In genomic region chr12:91058821-91059220, GRCh38 we compare ENCODE assay signal across 27 cellular contexts. TPM values are rescaled to one million over a fixed set of nuclear protein-coding genes. Genes with fewer than 3 reads are reported as not detected.
"Had no signal": no experiment of that assay in that cellular context is flagged by ENCODE, and none has a peak within 500 bp of the region (broad histone marks: within the 10 kb centered on the region; RNA-seq: fewer than 3 reads in every experiment).

No MANE protein-coding gene starts in this region.

- H3K9me3 Mint-ChIP-seq: activated CD4-positive, alpha-beta memory T cell treated with anti-CD3 and anti-CD28 coated beads for 36 hours; activated naive CD4-positive, alpha-beta T cell treated with anti-CD3 and anti-CD28 coated beads, Interleukin-2, amount 10 ng/mL, durations not matched to agents 7 days and 5 days; nephron progenitor cell; stimulated activated effector memory CD8-positive, alpha-beta T cell treated with anti-CD3 and anti-CD28 coated beads, Interleukin-12 subunit alpha, Interleukin-12 subunit beta, amount 100 ng/mL, for 72 hours; stimulated activated naive CD8-positive, alpha-beta T cell treated with anti-CD3 and anti-CD28 coated beads, Interleukin-15, amount 100 ng/mL, for 72 hours had no signal

- H3K4me3 ChIP-seq: cardiac muscle cell, gastroesophageal sphincter, heart left ventricle, pancreas, psoas muscle, right lobe of liver, tibial artery had no signal

- H3K4me1 ChIP-seq: pancreas, psoas muscle, right lobe of liver had no signal

- H3K4me3 Mint-ChIP-seq: activated CD4-positive, alpha-beta memory T cell treated with anti-CD3 and anti-CD28 coated beads for 36 hours; activated naive CD4-positive, alpha-beta T cell treated with anti-CD3 and anti-CD28 coated beads, Interleukin-2, amount 10 ng/mL, durations not matched to agents 7 days and 5 days; nephron progenitor cell; stimulated activated effector memory CD8-positive, alpha-beta T cell treated with anti-CD3 and anti-CD28 coated beads, Interleukin-12 subunit alpha, Interleukin-12 subunit beta, amount 100 ng/mL, for 72 hours; stimulated activated naive CD8-positive, alpha-beta T cell treated with anti-CD3 and anti-CD28 coated beads, Interleukin-15, amount 100 ng/mL, for 72 hours had no signal

- H3K27ac Mint-ChIP-seq: activated CD4-positive, alpha-beta memory T cell treated with anti-CD3 and anti-CD28 coated beads for 36 hours; activated naive CD4-positive, alpha-beta T cell treated with anti-CD3 and anti-CD28 coated beads, Interleukin-2, amount 10 ng/mL, durations not matched to agents 7 days and 5 days; nephron progenitor cell; stimulated activated effector memory CD8-positive, alpha-beta T cell treated with anti-CD3 and anti-CD28 coated beads, Interleukin-12 subunit alpha, Interleukin-12 subunit beta, amount 100 ng/mL, for 72 hours; stimulated activated naive CD8-positive, alpha-beta T cell treated with anti-CD3 and anti-CD28 coated beads, Interleukin-15, amount 100 ng/mL, for 72 hours had no signal

- H3K36me3 ChIP-seq: cardiac muscle cell, gastroesophageal sphincter, heart left ventricle, pancreas, right lobe of liver, tibial artery had no signal

- DNase-seq: activated CD4-positive, alpha-beta memory T cell treated with anti-CD3 and anti-CD28 coated beads for 36 hours; activated CD4-positive, alpha-beta T cell treated with anti-CD3 and anti-CD28 coated beads for 48 hours; activated naive CD4-positive, alpha-beta T cell treated with anti-CD3 and anti-CD28 coated beads, Interleukin-2, amount 10 ng/mL, durations not matched to agents 7 days and 5 days; activated T-cell treated with anti-CD3 and anti-CD28 coated beads, Interleukin-2, amount 50 U/mL, for 48 hours; effector CD4-positive, alpha-beta T cell; erythroblast; heart left ventricle; left colon; mesenchymal stem cell; nephron progenitor cell; pancreas; psoas muscle; right lobe of liver; small intestine; stimulated activated CD4-positive, alpha-beta T cell treated with anti-CD3 and anti-CD28 coated beads, Interleukin-2, amount 100 ng/mL, for 24 hours; stimulated activated naive CD8-positive, alpha-beta T cell treated with anti-CD3 and anti-CD28 coated beads, Interleukin-15, amount 100 ng/mL, for 72 hours; tibial artery had no signal

- H3K9me3 ChIP-seq: gastroesophageal sphincter, heart left ventricle, pancreas, psoas muscle, right lobe of liver, tibial artery had no signal

- FAIRE-seq: keratinocyte, pancreas had no signal

- H3K4me1 Mint-ChIP-seq: activated naive CD4-positive, alpha-beta T cell treated with anti-CD3 and anti-CD28 coated beads, Interleukin-2, amount 10 ng/mL, durations not matched to agents 7 days and 5 days; stimulated activated effector memory CD8-positive, alpha-beta T cell treated with anti-CD3 and anti-CD28 coated beads, Interleukin-12 subunit alpha, Interleukin-12 subunit beta, amount 100 ng/mL, for 72 hours; stimulated activated naive CD8-positive, alpha-beta T cell treated with anti-CD3 and anti-CD28 coated beads, Interleukin-15, amount 100 ng/mL, for 72 hours had no signal

- H3K27me3 Mint-ChIP-seq: activated naive CD4-positive, alpha-beta T cell treated with anti-CD3 and anti-CD28 coated beads, Interleukin-2, amount 10 ng/mL, durations not matched to agents 7 days and 5 days; stimulated activated naive CD8-positive, alpha-beta T cell treated with anti-CD3 and anti-CD28 coated beads, Interleukin-15, amount 100 ng/mL, for 72 hours had no signal

- ATAC-seq: gastroesophageal sphincter; heart left ventricle; left colon; pancreas; psoas muscle; right lobe of liver; stimulated activated effector memory CD8-positive, alpha-beta T cell treated with anti-CD3 and anti-CD28 coated beads, Interleukin-12 subunit alpha, Interleukin-12 subunit beta, amount 100 ng/mL, for 72 hours; stimulated activated naive CD8-positive, alpha-beta T cell treated with anti-CD3 and anti-CD28 coated beads, Interleukin-15, amount 100 ng/mL, for 72 hours had no signal

- H3K27me3 ChIP-seq: cardiac muscle cell, gastroesophageal sphincter, heart left ventricle, pancreas, right lobe of liver, tibial artery had no signal

- H3K36me3 Mint-ChIP-seq: activated CD4-positive, alpha-beta memory T cell treated with anti-CD3 and anti-CD28 coated beads for 36 hours; activated naive CD4-positive, alpha-beta T cell treated with anti-CD3 and anti-CD28 coated beads, Interleukin-2, amount 10 ng/mL, durations not matched to agents 7 days and 5 days; stimulated activated effector memory CD8-positive, alpha-beta T cell treated with anti-CD3 and anti-CD28 coated beads, Interleukin-12 subunit alpha, Interleukin-12 subunit beta, amount 100 ng/mL, for 72 hours had no signal

RNA-seq across cellular contexts. Expression of gene KERA, which starts 1.0 kb away (rescaled TPM):
- total RNA-seq: activated CD4-positive, alpha-beta memory T cell treated with anti-CD3 and anti-CD28 coated beads for 36 hours; cardiac muscle cell; gastroesophageal sphincter; heart left ventricle; left colon; lower leg skin; mononuclear cell; myocyte; pancreas; right lobe of liver; T-helper 2 cell treated with Interferon-gamma antibody and Interleukin-4, amounts not matched to agents 100 ng/mL and 5 ng/mL, for 36 hours; ureter had no signal
- polyA plus RNA-seq: cardiac muscle cell, heart left ventricle, keratinocyte, pancreas, psoas muscle had no signal

RNA-seq across cellular contexts. Expression of gene LUM, which starts 52.5 kb away (rescaled TPM):
- total RNA-seq: activated CD4-positive, alpha-beta memory T cell treated with anti-CD3 and anti-CD28 coated beads for 36 hours; T-helper 2 cell treated with Interferon-gamma antibody and Interleukin-4, amounts not matched to agents 100 ng/mL and 5 ng/mL, for 36 hours had no signal

RNA-seq across cellular contexts. Expression of gene EPYC, which starts 54.0 kb away (rescaled TPM):
- total RNA-seq: activated CD4-positive, alpha-beta memory T cell treated with anti-CD3 and anti-CD28 coated beads for 36 hours; cardiac muscle cell; cerebellum; gastroesophageal sphincter; heart left ventricle; left colon; lower leg skin; mononuclear cell; myocyte; psoas muscle; right lobe of liver; T-helper 2 cell treated with Interferon-gamma antibody and Interleukin-4, amounts not matched to agents 100 ng/mL and 5 ng/mL, for 36 hours; ureter had no signal
- polyA plus RNA-seq: cardiac muscle cell, heart left ventricle, keratinocyte, pancreas, psoas muscle, small intestine had no signal
